In genomic region chr7:123580406-123581161, GRCh38 we compare ENCODE assay signal across 8 cellular contexts. TPM values are rescaled to one million over a fixed set of nuclear protein-coding genes. Genes with fewer than 3 reads are reported as not detected.
DNase-seq lines count a peak whose midpoint lies in the region; ATAC-seq and TF ChIP-seq lines count a peak whose summit lies in the region.

No MANE protein-coding gene starts in this region.

- TF ChIP-seq CTCF in glutamatergic neuron (IDR thresholded peaks at IDR 0.05; ENCODE audit: partially characterized antibody, unreplicated experiment), result peak; percentile 33

- H3K9me3 Mint-ChIP-seq in activated CD4-positive, alpha-beta T cell treated with anti-CD3 and anti-CD28 coated beads, Interleukin-2, amount 10 ng/mL, durations not matched to agents 7 days and 5 days, result no peaks in the 10 kb centered on the region
- peaks cover 2% of the 10 kb centered on the region for H3K9me3 Mint-ChIP-seq in glutamatergic neuron (ENCODE audit: unreplicated experiment)
- no peaks in the 10 kb centered on the region for H3K9me3 Mint-ChIP-seq in natural killer cell treated with Interleukin-12 subunit alpha and Interleukin-12 subunit beta and Interleukin-15 and Interleukin-18, amount 100 ng/mL, for 72 hours

- no peak overlapping the region for H3K4me3 Mint-ChIP-seq in activated CD4-positive, alpha-beta T cell treated with anti-CD3 and anti-CD28 coated beads, Interleukin-2, amount 10 ng/mL, durations not matched to agents 7 days and 5 days
- H3K4me3 Mint-ChIP-seq in glutamatergic neuron (ENCODE audit: unreplicated experiment), result no peak overlapping the region
- no peak overlapping the region for H3K4me3 Mint-ChIP-seq in natural killer cell treated with Interleukin-12 subunit alpha and Interleukin-12 subunit beta and Interleukin-15 and Interleukin-18, amount 100 ng/mL, for 72 hours

- peak; percentile 24 for DNase-seq in activated CD4-positive, alpha-beta T cell treated with anti-CD3 and anti-CD28 coated beads, Interleukin-2, amount 10 ng/mL, durations not matched to agents 7 days and 5 days
- DNase-seq in activated CD4-positive, alpha-beta T cell treated with anti-CD3 and anti-CD28 coated beads, Interleukin-2, amount 50 U/mL, for 1 hour, result no peak
- DNase-seq in H4 (ENCODE audit: low spot score) (peak; percentile 64), MV-4-11 (lab: John Stamatoyannopoulos, UW) (peak; percentile 32), SW480 (ENCODE audit: low spot score) (peak; percentile 74), glutamatergic neuron (no peak), sciatic nerve (ENCODE audit: low spot score) (no peak)
- no peak for DNase-seq in natural killer cell treated with Interleukin-12 subunit alpha and Interleukin-12 subunit beta and Interleukin-15 and Interleukin-18, amount 100 ng/mL, for 72 hours (ENCODE audit: low spot score)

- intact Hi-C loops in sciatic nerve (cut with DNase I), result no loop called here

- no peak overlapping the region for H3K27ac Mint-ChIP-seq in activated CD4-positive, alpha-beta T cell treated with anti-CD3 and anti-CD28 coated beads, Interleukin-2, amount 10 ng/mL, durations not matched to agents 7 days and 5 days
- no peak overlapping the region for H3K27ac Mint-ChIP-seq in glutamatergic neuron (ENCODE audit: unreplicated experiment)
- no peak overlapping the region for H3K27ac Mint-ChIP-seq in natural killer cell treated with Interleukin-12 subunit alpha and Interleukin-12 subunit beta and Interleukin-15 and Interleukin-18, amount 100 ng/mL, for 72 hours

- CTCF ChIA-PET in activated CD4-positive, alpha-beta T cell treated with anti-CD3 and anti-CD28 coated beads, Interleukin-2, amount 10 ng/mL, durations not matched to agents 7 days and 5 days (lab: Charles Lee), result no interaction called here

- POLR2A ChIA-PET in activated CD4-positive, alpha-beta T cell treated with anti-CD3 and anti-CD28 coated beads, Interleukin-2, amount 10 ng/mL, durations not matched to agents 7 days and 5 days (lab: Charles Lee), result no interaction called here

- peak; percentile 67 for ATAC-seq in sciatic nerve
- no peak for ATAC-seq in natural killer cell treated with Interleukin-12 subunit alpha and Interleukin-12 subunit beta and Interleukin-15 and Interleukin-18, amount 100 ng/mL, for 72 hours

- H3K27me3 Mint-ChIP-seq in activated CD4-positive, alpha-beta T cell treated with anti-CD3 and anti-CD28 coated beads, Interleukin-2, amount 10 ng/mL, durations not matched to agents 7 days and 5 days, result peaks cover 27% of the 10 kb centered on the region
- H3K27me3 Mint-ChIP-seq in glutamatergic neuron (ENCODE audit: unreplicated experiment), result peaks cover 2% of the 10 kb centered on the region
- peaks cover 21 to 47% of the 10 kb centered on the region in 2 donors for H3K27me3 Mint-ChIP-seq in natural killer cell treated with Interleukin-12 subunit alpha and Interleukin-12 subunit beta and Interleukin-15 and Interleukin-18, amount 100 ng/mL, for 72 hours

- H3K36me3 Mint-ChIP-seq in activated CD4-positive, alpha-beta T cell treated with anti-CD3 and anti-CD28 coated beads, Interleukin-2, amount 10 ng/mL, durations not matched to agents 7 days and 5 days (ENCODE audit: low read depth), result no peaks in the 10 kb centered on the region
- no peaks in the 10 kb centered on the region for H3K36me3 Mint-ChIP-seq in glutamatergic neuron (ENCODE audit: unreplicated experiment)
- H3K36me3 Mint-ChIP-seq in natural killer cell treated with Interleukin-12 subunit alpha and Interleukin-12 subunit beta and Interleukin-15 and Interleukin-18, amount 100 ng/mL, for 72 hours, result no peaks in the 10 kb centered on the region

- H3K4me1 Mint-ChIP-seq in activated CD4-positive, alpha-beta T cell treated with anti-CD3 and anti-CD28 coated beads, Interleukin-2, amount 10 ng/mL, durations not matched to agents 7 days and 5 days, result no peaks in the 10 kb centered on the region
- H3K4me1 Mint-ChIP-seq in glutamatergic neuron (ENCODE audit: low read depth, unreplicated experiment), result peaks cover 6% of the 10 kb centered on the region
- H3K4me1 Mint-ChIP-seq in natural killer cell treated with Interleukin-12 subunit alpha and Interleukin-12 subunit beta and Interleukin-15 and Interleukin-18, amount 100 ng/mL, for 72 hours (ENCODE audit: low read depth in 2 of 2), result no peaks in the 10 kb centered on the region

RNA-seq across cellular contexts. Expression of gene ASB15, which starts 21.0 kb away (rescaled TPM):
- not detected for total RNA-seq in activated CD4-positive, alpha-beta T cell treated with anti-CD3 and anti-CD28 coated beads, Interleukin-2, amount 10 ng/mL, durations not matched to agents 7 days and 5 days
- total RNA-seq in H4 (2014; rRNA removed; shearing (Covaris generic)), result not detected in 2 replicates
- total RNA-seq in glutamatergic neuron (ENCODE audit: unreplicated experiment) (not detected), sciatic nerve (not detected)
- not detected for total RNA-seq in natural killer cell treated with Interleukin-12 subunit alpha and Interleukin-12 subunit beta and Interleukin-15 and Interleukin-18, amount 100 ng/mL, for 72 hours

RNA-seq across cellular contexts. Expression of gene NDUFA5, which starts 23.0 kb away (rescaled TPM):
- 10 to 100 TPM; 45.4 to 49.7 TPM for total RNA-seq in activated CD4-positive, alpha-beta T cell treated with anti-CD3 and anti-CD28 coated beads, Interleukin-2, amount 10 ng/mL, durations not matched to agents 7 days and 5 days
- 78.9 and 108 TPM in 2 replicates for total RNA-seq in H4 (2014; rRNA removed; shearing (Covaris generic))
- total RNA-seq in glutamatergic neuron (ENCODE audit: unreplicated experiment), result 84.4 TPM
- total RNA-seq in sciatic nerve, result 67.4 TPM
- total RNA-seq in natural killer cell treated with Interleukin-12 subunit alpha and Interleukin-12 subunit beta and Interleukin-15 and Interleukin-18, amount 100 ng/mL, for 72 hours, result 10 to 100 TPM; 35.9 to 52.3 TPM

RNA-seq across cellular contexts. Expression of gene IQUB, which starts 46.2 kb away (rescaled TPM):
- total RNA-seq in activated CD4-positive, alpha-beta T cell treated with anti-CD3 and anti-CD28 coated beads, Interleukin-2, amount 10 ng/mL, durations not matched to agents 7 days and 5 days, result not detected
- 0.08 TPM in 1 of 2 replicates, not detected in the other for total RNA-seq in H4 (2014; rRNA removed; shearing (Covaris generic))
- total RNA-seq in glutamatergic neuron (ENCODE audit: unreplicated experiment), result 0.98 TPM
- total RNA-seq in sciatic nerve, result 1.0 TPM
- under 1 TPM in 1 of 2 donors, not detected in 1; 0.10 TPM for total RNA-seq in natural killer cell treated with Interleukin-12 subunit alpha and Interleukin-12 subunit beta and Interleukin-15 and Interleukin-18, amount 100 ng/mL, for 72 hours

Comparison
In these comparisons a context has a peak if more than half of its experiments do, and no peak if none do; other contexts are left out.
1. DNase-seq: peak in activated CD4-positive, alpha-beta T cell treated with anti-CD3 and anti-CD28 coated beads, Interleukin-2, amount 10 ng/mL, durations not matched to agents 7 days and 5 days (single experiment), H4 (single experiment), MV-4-11 (single experiment) and SW480 (single experiment); none in activated CD4-positive, alpha-beta T cell treated with anti-CD3 and anti-CD28 coated beads, Interleukin-2, amount 50 U/mL, for 1 hour (single experiment), glutamatergic neuron (single experiment), sciatic nerve (single experiment) and natural killer cell treated with Interleukin-12 subunit alpha and Interleukin-12 subunit beta and Interleukin-15 and Interleukin-18, amount 100 ng/mL, for 72 hours (single experiment).